8 cellular contexts compared by ENCODE assay signal in the genomic region with DNA sequence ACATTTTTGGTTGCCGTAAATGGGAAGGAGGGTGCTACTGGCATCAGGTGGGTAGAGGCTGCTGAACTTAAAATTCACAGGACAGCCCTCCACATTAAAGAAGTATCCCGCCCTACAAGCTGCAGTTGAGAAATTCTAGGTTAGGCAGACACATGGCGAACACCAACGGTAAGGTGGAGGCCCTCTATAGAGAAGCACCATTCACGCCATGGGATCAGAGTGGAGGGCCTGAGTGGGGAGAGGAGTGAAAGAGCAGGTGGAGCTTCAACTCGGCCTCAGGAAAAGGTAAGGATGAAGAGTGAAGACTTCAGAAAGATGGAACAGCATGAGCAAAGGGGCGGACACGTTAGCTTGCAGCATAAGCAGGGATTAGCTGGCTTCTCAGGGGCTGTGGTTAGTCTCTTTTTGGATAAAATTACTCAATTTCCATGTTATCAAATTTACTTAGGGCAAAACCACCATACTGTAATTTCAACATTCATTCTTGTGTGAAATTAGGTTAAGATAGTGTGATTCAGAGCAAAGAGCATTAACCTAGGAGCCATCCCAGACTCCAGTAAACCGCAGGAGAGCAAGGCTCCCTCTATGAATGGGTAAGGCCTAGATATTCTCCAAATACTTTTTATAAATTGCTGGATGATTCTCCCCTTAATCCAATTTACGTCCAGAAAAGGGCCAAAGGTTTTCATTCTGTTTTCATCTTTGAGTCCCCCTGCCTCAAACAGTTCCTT. TPM values are rescaled to one million over a fixed set of nuclear protein-coding genes. Genes with fewer than 3 reads are reported as not detected.
DNase-seq lines count a peak whose midpoint lies in the region; ATAC-seq and TF ChIP-seq lines count a peak whose summit lies in the region.

No MANE protein-coding gene starts in this region.

- H3K36me3 Mint-ChIP-seq in WTC11: peaks cover 12% of the 10 kb centered on the region

- H3K4me3 ChIP-seq in right cardiac atrium (ENCODE audit: low read length) (peak overlapping the region; percentile 58), stomach (peak overlapping the region; percentile 54 to 72 (median 58))

- H3K27ac ChIP-seq in right cardiac atrium (ENCODE audit: low read length) (no peak overlapping the region), stomach (peak overlapping the region in 4 of 5 donors; percentile 87 to 93 (median 90))

- H3K27me3 ChIP-seq in right cardiac atrium (ENCODE audit: control insufficient read depth, insufficient read depth) (no peaks in the 10 kb centered on the region), stomach (no peaks in the 10 kb centered on the region)

- H3K9me3 Mint-ChIP-seq in WTC11: peaks cover 18% of the 10 kb centered on the region

- H3K27ac Mint-ChIP-seq in WTC11: no peak overlapping the region

- intact Hi-C loops in right cardiac atrium (cut with DNase I) (loop anchor here in 1 of 4 donors (5.0 kb wide), 1 partner anchor 60 kb away; no protein-coding TSS in a partner anchor), stomach (cut with DNase I; ENCODE audit: low total_unique reads) (loop anchor here (10.0 kb wide), 1 partner anchor 58 kb away; no protein-coding TSS in a partner anchor)

- CTCF ChIA-PET in WTC11 (lab: Charles Lee): interaction anchor here (1.0 to 1.5 kb wide), 2 partner anchors 51 to 251 kb away, joined by 3 to 4 read pairs; no protein-coding TSS in a partner anchor

- H3K4me1 ChIP-seq in right cardiac atrium (ENCODE audit: control insufficient read depth, insufficient read depth, low read length) (peaks cover 4% of the 10 kb centered on the region), stomach (peaks cover 11 to 32% (median 16%) of the 10 kb centered on the region in 4 donors)

- no peaks in the 10 kb centered on the region for H3K27me3 Mint-ChIP-seq in WTC11 (ENCODE audit: low read depth)

- DNase-seq in NOMO-1 (lab: John Stamatoyannopoulos, UW; ENCODE audit: unreplicated experiment in 2 of 2) (peak; percentile 12 to 55), NOMO-1 treated with dmso at 0.1 percent for 144 hours (lab: John Stamatoyannopoulos, UW; ENCODE audit: unreplicated experiment) (no peak), WTC11 (ENCODE audit: low spot score) (no peak), right cardiac atrium (no peak), stomach (no peak)

- no peak for ATAC-seq in WTC11
- no peak for ATAC-seq in right cardiac atrium
- no peak for ATAC-seq in HG02610 (IDR thresholded peaks at IDR 0.05; ENCODE audit: unreplicated experiment)
- no peak for ATAC-seq in HG03378 (IDR thresholded peaks at IDR 0.05; ENCODE audit: unreplicated experiment)
- ATAC-seq in HG02885 (IDR thresholded peaks at IDR 0.05; ENCODE audit: poor library complexity, unreplicated experiment): no peak

- 86% methylated on average over 10 of the region's 10 CpGs for WGBS in right cardiac atrium
- 81 to 87% (median 83%) methylated on average over 10 of the region's 10 CpGs for WGBS in stomach, 5 donors

- TF ChIP-seq CTCF in WTC11 (IDR thresholded peaks at IDR 0.05) (no peak), stomach (IDR thresholded peaks at IDR 0.05) (no peak)

- H3K4me3 Mint-ChIP-seq in WTC11: peak overlapping the region; percentile 84

- no peak for TF ChIP-seq POLR2A in stomach (IDR thresholded peaks at IDR 0.05)

- POLR2A ChIA-PET in WTC11 (lab: Charles Lee): no interaction called here

- H3K4me1 Mint-ChIP-seq in WTC11: peaks cover 26% of the 10 kb centered on the region

- H3K9me3 ChIP-seq in right cardiac atrium (ENCODE audit: control insufficient read depth, low read length): no peaks in the 10 kb centered on the region
- H3K9me3 ChIP-seq in stomach: peaks cover 0 to 18% (median 2%) of the 10 kb centered on the region in 4 donors

- TF ChIP-seq EP300 in stomach (IDR thresholded peaks at IDR 0.05): no peak

- peaks cover 0 to 13% (median 7%) of the 10 kb centered on the region in 4 donors for H3K36me3 ChIP-seq in stomach

TF ChIP-seq in WTC11, 78 proteins besides CTCF, POLR2A, EP300 and RAD21:
- TF ChIP-seq ESRRA (CRISPR knock-in tag; IDR thresholded peaks at IDR 0.05; ENCODE audit: borderline replicate concordance) (no peak), RELA (CRISPR knock-in tag; IDR thresholded peaks at IDR 0.05; ENCODE audit: borderline replicate concordance) (no peak), TCF7 (CRISPR knock-in tag; IDR thresholded peaks at IDR 0.05; ENCODE audit: low read depth) (no peak), FOXP1 (CRISPR knock-in tag; IDR thresholded peaks at IDR 0.05; ENCODE audit: borderline replicate concordance) (no peak), NFATC4 (CRISPR knock-in tag; IDR thresholded peaks at IDR 0.05) (no peak), TEAD1 (CRISPR knock-in tag; IDR thresholded peaks at IDR 0.05) (no peak)
- TF ChIP-seq, protein P1, sequence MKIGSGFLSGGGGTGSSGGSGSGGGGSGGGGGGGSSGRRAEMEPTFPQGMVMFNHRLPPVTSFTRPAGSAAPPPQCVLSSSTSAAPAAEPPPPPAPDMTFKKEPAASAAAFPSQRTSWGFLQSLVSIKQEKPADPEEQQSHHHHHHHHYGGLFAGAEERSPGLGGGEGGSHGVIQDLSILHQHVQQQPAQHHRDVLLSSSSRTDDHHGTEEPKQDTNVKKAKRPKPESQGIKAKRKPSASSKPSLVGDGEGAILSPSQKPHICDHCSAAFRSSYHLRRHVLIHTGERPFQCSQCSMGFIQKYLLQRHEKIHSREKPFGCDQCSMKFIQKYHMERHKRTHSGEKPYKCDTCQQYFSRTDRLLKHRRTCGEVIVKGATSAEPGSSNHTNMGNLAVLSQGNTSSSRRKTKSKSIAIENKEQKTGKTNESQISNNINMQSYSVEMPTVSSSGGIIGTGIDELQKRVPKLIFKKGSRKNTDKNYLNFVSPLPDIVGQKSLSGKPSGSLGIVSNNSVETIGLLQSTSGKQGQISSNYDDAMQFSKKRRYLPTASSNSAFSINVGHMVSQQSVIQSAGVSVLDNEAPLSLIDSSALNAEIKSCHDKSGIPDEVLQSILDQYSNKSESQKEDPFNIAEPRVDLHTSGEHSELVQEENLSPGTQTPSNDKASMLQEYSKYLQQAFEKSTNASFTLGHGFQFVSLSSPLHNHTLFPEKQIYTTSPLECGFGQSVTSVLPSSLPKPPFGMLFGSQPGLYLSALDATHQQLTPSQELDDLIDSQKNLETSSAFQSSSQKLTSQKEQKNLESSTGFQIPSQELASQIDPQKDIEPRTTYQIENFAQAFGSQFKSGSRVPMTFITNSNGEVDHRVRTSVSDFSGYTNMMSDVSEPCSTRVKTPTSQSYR (CRISPR knock-in tag; IDR thresholded peaks at IDR 0.05): no peak
- TF ChIP-seq, protein P2, sequence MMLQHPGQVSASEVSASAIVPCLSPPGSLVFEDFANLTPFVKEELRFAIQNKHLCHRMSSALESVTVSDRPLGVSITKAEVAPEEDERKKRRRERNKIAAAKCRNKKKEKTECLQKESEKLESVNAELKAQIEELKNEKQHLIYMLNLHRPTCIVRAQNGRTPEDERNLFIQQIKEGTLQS (CRISPR knock-in tag; conservative IDR thresholded peaks at IDR 0.05): no peak
- TF ChIP-seq, protein P3, sequence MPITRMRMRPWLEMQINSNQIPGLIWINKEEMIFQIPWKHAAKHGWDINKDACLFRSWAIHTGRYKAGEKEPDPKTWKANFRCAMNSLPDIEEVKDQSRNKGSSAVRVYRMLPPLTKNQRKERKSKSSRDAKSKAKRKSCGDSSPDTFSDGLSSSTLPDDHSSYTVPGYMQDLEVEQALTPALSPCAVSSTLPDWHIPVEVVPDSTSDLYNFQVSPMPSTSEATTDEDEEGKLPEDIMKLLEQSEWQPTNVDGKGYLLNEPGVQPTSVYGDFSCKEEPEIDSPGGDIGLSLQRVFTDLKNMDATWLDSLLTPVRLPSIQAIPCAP (CRISPR knock-in tag; IDR thresholded peaks at IDR 0.05): no peak
- TF ChIP-seq, protein P4, sequence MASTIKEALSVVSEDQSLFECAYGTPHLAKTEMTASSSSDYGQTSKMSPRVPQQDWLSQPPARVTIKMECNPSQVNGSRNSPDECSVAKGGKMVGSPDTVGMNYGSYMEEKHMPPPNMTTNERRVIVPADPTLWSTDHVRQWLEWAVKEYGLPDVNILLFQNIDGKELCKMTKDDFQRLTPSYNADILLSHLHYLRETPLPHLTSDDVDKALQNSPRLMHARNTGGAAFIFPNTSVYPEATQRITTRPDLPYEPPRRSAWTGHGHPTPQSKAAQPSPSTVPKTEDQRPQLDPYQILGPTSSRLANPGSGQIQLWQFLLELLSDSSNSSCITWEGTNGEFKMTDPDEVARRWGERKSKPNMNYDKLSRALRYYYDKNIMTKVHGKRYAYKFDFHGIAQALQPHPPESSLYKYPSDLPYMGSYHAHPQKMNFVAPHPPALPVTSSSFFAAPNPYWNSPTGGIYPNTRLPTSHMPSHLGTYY (CRISPR knock-in tag; IDR thresholded peaks at IDR 0.05): no peak
- TF ChIP-seq, protein P5, sequence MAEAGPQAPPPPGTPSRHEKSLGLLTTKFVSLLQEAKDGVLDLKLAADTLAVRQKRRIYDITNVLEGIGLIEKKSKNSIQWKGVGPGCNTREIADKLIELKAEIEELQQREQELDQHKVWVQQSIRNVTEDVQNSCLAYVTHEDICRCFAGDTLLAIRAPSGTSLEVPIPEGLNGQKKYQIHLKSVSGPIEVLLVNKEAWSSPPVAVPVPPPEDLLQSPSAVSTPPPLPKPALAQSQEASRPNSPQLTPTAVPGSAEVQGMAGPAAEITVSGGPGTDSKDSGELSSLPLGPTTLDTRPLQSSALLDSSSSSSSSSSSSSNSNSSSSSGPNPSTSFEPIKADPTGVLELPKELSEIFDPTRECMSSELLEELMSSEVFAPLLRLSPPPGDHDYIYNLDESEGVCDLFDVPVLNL (CRISPR knock-in tag; IDR thresholded peaks at IDR 0.05; ENCODE audit: borderline replicate concordance, low read depth): no peak

RNA-seq across cellular contexts. Expression of a gene that starts 1.2 kb away (rescaled TPM):
- total RNA-seq in WTC11 (2021) (2.6 to 4.6 TPM (median 2.9 TPM) in 3 replicates), right cardiac atrium (10 to 100 TPM; 12.4 to 14.8 (median 13.4) TPM), stomach (10 to 100 TPM in 2 of 5 donors, 1 to 10 TPM in 2, not detected in 1; 3.1 to 14.1 (median 8.7) TPM)
- polyA plus RNA-seq in right cardiac atrium (13.0 TPM), stomach (10 to 100 TPM in 1 of 3 donors, 1 to 10 TPM in 2; 6.0 to 11.0 (median 7.2) TPM)

Comparison
In these comparisons a context has a peak if more than half of its experiments do, and no peak if none do; other contexts are left out.
1. DNase-seq: peak in NOMO-1 (2 of 2); none in NOMO-1 treated with dmso at 0.1 percent for 144 hours (single experiment), WTC11 (single experiment), right cardiac atrium (0 of 3) and stomach (single experiment).